In the genomic region with DNA sequence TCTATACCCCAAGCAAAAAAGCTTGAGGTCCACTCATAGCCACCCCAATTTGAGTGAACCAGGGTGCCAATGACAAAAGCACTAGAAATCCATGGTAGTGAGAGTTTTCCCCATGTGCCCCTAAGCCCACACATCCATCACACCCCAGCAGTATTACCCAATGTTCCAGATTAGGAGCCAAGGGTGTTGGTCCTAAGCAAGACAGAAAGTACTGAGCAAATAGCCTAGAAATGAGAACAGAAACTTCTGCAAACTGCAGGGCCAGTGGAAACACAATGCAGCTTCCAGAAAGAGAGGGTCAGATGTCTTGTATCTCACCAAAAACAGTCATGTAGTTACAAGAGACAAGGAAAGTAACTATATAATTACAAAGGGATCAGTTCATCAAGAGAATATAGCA, we compare ENCODE assay signal across 20 cellular contexts.
"Had no signal": no experiment of that assay in that cellular context is flagged by ENCODE, and none has a peak within 500 bp of the region (broad histone marks: within the 10 kb centered on the region; RNA-seq: fewer than 3 reads in every experiment).

No MANE protein-coding gene starts in this region.

- DNase-seq: activated CD4-positive, alpha-beta T cell treated with anti-CD3 and anti-CD28 coated beads, Interleukin-2, amount 50 U/mL, for 1 hour; activated CD8-positive, alpha-beta T cell treated with anti-CD3 and anti-CD28 coated beads, Interleukin-2, amount 10 ng/mL, durations not matched to agents 7 days and 5 days; activated gamma-delta T cell; activated naive CD4-positive, alpha-beta T cell treated with anti-CD3 and anti-CD28 coated beads, Interleukin-2, amount 50 U/mL, for 16 hours; activated naive CD8-positive, alpha-beta T cell treated with anti-CD3 and anti-CD28 coated beads, Interleukin-2, amount 50 U/mL, for 24 hours; aorta; dermis blood vessel endothelial cell; effector CD8-positive, alpha-beta T cell; foreskin keratinocyte; left colon; ovary; stimulated activated CD4-positive, alpha-beta T cell treated with anti-CD3 and anti-CD28 coated beads, Interleukin-4, amount 100 ng/mL, for 24 hours; stimulated activated naive CD4-positive, alpha-beta T cell treated with Interleukin-2 at 50 U/mL for 16 hours; thyroid gland; upper lobe of right lung had no signal

- H3K4me1 Mint-ChIP-seq: activated naive CD8-positive, alpha-beta T cell treated with anti-CD3 and anti-CD28 coated beads, Interleukin-2, amount 50 U/mL, for 24 hours; brain; nephron had no signal

- H3K9me3 Mint-ChIP-seq: activated naive CD8-positive, alpha-beta T cell treated with anti-CD3 and anti-CD28 coated beads, Interleukin-2, amount 50 U/mL, for 24 hours; activated T-helper 1 cell treated with anti-CD3 and anti-CD28 coated beads, Interleukin-12 subunit alpha, Interleukin-12 subunit beta, Interleukin-2, Interleukin-4 antibody, amounts not matched to agents 30 ng/mL and 10 ng/mL and 1 ng/mL, durations not matched to agents 14 hours and 24 hours and 36 hours; memory B cell; nephron had no signal

- H3K4me3 Mint-ChIP-seq: activated CD8-positive, alpha-beta T cell treated with anti-CD3 and anti-CD28 coated beads, Interleukin-2, amount 10 ng/mL, durations not matched to agents 7 days and 5 days; activated naive CD8-positive, alpha-beta T cell treated with anti-CD3 and anti-CD28 coated beads, Interleukin-2, amount 50 U/mL, for 24 hours; activated T-helper 1 cell treated with anti-CD3 and anti-CD28 coated beads, Interleukin-12 subunit alpha, Interleukin-12 subunit beta, Interleukin-2, Interleukin-4 antibody, amounts not matched to agents 30 ng/mL and 10 ng/mL and 1 ng/mL, durations not matched to agents 14 hours and 24 hours and 36 hours; brain; memory B cell; nephron had no signal

- ATAC-seq: activated CD4-positive, CD25-positive, alpha-beta regulatory T cell treated with anti-CD3 and anti-CD28 coated beads, Interleukin-2, amount 50 U/mL, for 24 hours; activated CD8-positive, alpha-beta T cell treated with anti-CD3 and anti-CD28 coated beads, Interleukin-2, amount 10 ng/mL, durations not matched to agents 7 days and 5 days; activated naive CD8-positive, alpha-beta T cell treated with anti-CD3 and anti-CD28 coated beads, Interleukin-2, amount 50 U/mL, for 24 hours; foreskin keratinocyte; left colon; upper lobe of right lung had no signal

- H3K27ac Mint-ChIP-seq: activated CD8-positive, alpha-beta T cell treated with anti-CD3 and anti-CD28 coated beads, Interleukin-2, amount 10 ng/mL, durations not matched to agents 7 days and 5 days; activated naive CD8-positive, alpha-beta T cell treated with anti-CD3 and anti-CD28 coated beads, Interleukin-2, amount 50 U/mL, for 24 hours; activated T-helper 1 cell treated with anti-CD3 and anti-CD28 coated beads, Interleukin-12 subunit alpha, Interleukin-12 subunit beta, Interleukin-2, Interleukin-4 antibody, amounts not matched to agents 30 ng/mL and 10 ng/mL and 1 ng/mL, durations not matched to agents 14 hours and 24 hours and 36 hours; brain; memory B cell; nephron had no signal
